30 cellular contexts compared by ENCODE assay signal in the genomic region with DNA sequence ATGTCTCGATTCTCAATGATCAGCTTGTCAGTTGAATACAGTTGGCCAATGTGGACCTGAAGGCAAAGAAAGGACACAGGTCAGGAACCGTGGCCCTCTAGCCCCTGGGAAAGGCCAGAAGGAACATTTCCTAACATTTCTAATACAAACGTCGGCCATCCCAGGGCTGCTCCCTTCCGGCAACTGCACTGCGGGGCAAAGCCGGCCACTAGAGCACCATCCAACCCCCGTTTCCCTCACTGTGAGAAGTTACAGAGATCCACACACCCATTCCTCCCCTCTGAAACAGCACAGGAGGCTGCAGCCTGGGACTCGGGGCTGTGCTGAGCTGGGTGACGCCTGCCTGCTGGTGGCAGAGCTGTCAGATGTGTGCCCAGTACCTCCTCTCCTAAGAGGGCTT.
"Had no signal": no experiment of that assay in that cellular context is flagged by ENCODE, and none has a peak within 500 bp of the region (broad histone marks: within the 10 kb centered on the region; RNA-seq: fewer than 3 reads in every experiment).

No MANE protein-coding gene starts in this region.

- H3K36me3 ChIP-seq: ascending aorta, Peyer's patch had no signal

- H3K27ac ChIP-seq: ascending aorta, KMS-11, Peyer's patch had no signal

- ATAC-seq: activated CD8-positive, alpha-beta T cell treated with anti-CD3 and anti-CD28 coated beads, Interleukin-2, amount 10 ng/mL, durations not matched to agents 7 days and 5 days; PC-3 had no signal

- DNase-seq: activated CD4-positive, alpha-beta T cell treated with anti-CD3 and anti-CD28 coated beads, Interleukin-2, amount 10 ng/mL, durations not matched to agents 7 days and 5 days; activated CD4-positive, alpha-beta T cell treated with anti-CD3 and anti-CD28 coated beads, Interleukin-2, amount 50 U/mL, for 48 hours; activated CD8-positive, alpha-beta T cell treated with anti-CD3 and anti-CD28 coated beads, Interleukin-2, amount 10 ng/mL, durations not matched to agents 7 days and 5 days; activated gamma-delta T cell; activated naive CD4-positive, alpha-beta T cell treated with Interleukin-2 at 50 U/mL for 16 hours; activated naive CD8-positive, alpha-beta T cell treated with anti-CD3 and anti-CD28 coated beads, Interleukin-2, amount 10 ng/mL, durations not matched to agents 7 days and 5 days; activated T-cell treated with anti-CD3 and anti-CD28 coated beads, Interleukin-2, amount 50 U/mL, for 24 hours; amygdala; caudate nucleus; MM.1S; MV-4-11; NCI-H1092; NCI-H146; NCI-H187; NCI-H2029 treated with DMSO at 0.1 percent for 48 hours; NCI-H2107; NCI-H2171; NCI-H510A; NCI-H526; NCI-H748 treated with DMSO at 0.1 percent for 48 hours; NK-92 treated with Interleukin-12 subunit alpha and Interleukin-12 subunit beta, amount 100 ng/mL, for 24 hours; PC-3; Peyer's patch; RPMI8226; SW 1271; T-helper 1 cell; T-helper 2 cell; T1000 had no signal

- H3K4me3 ChIP-seq: ascending aorta, Peyer's patch had no signal

- H3K4me1 ChIP-seq: ascending aorta, Peyer's patch had no signal

- H3K9me3 ChIP-seq: ascending aorta, Peyer's patch had no signal

- H3K27me3 ChIP-seq: ascending aorta, Peyer's patch had no signal
